In genomic region chr3:125519678-125520562, GRCh38 we compare ENCODE assay signal across 8 cellular contexts.
DNase-seq lines count a peak whose midpoint lies in the region; ATAC-seq and TF ChIP-seq lines count a peak whose summit lies in the region.

Gene SNX4 (minus strand): TSS chr3:125520202. CDS start chr3:125520172, 30 bp downstream.

- peak; percentile 83 for ATAC-seq in GM21528 (IDR thresholded peaks at IDR 0.05; ENCODE audit: low FRiP score, unreplicated experiment)

- H3K4me2 ChIP-seq in OCI-LY3 (ENCODE audit: low read length), result peak within 1 kb of the TSS; percentile 92

- H3K27ac ChIP-seq in OCI-LY3 (ENCODE audit: low read length), result peak within 1 kb of the TSS; percentile 40; the same call in 1 of the 2 replicates

- peak within 1 kb of the TSS; percentile 89 for H3K9ac ChIP-seq in OCI-LY3 (ENCODE audit: low read length)

- H3K9me3 ChIP-seq in OCI-LY3 (ENCODE audit: insufficient read depth, low read length), result no peaks in the 10 kb centered on the region

- H2AFZ ChIP-seq in OCI-LY3 (ENCODE audit: low read depth, low read length), result peak within 1 kb of the TSS; percentile 91

- peak; percentile 10; the same call in 1 of the 2 replicates for TF ChIP-seq CTCF in OCI-LY3 (IDR thresholded peaks at IDR 0.05; ENCODE audit: low read depth, low read length)

- peak within 1 kb of the TSS; percentile 90 for H3K4me3 ChIP-seq in OCI-LY3 (ENCODE audit: low read length)

- DNase-seq in DMS 273 (lab: John Stamatoyannopoulos, UW; ENCODE audit: unreplicated experiment), result peak; percentile 97
- peak; percentile 80 for DNase-seq in HuH-7.5 (ENCODE audit: low spot score)
- peak; percentile 78 for DNase-seq in activated T-cell treated with anti-CD3 and anti-CD28 coated beads for 1 hour (ENCODE audit: low read depth)
- DNase-seq in epidermal melanocyte (ENCODE audit: insufficient read length, low spot score), result peak; percentile 56
- peak; percentile 83 for DNase-seq in middle frontal gyrus (ENCODE audit: extremely low spot score, low spot score)
- peak; percentile 66 to 77 for DNase-seq in stimulated activated CD8-positive, alpha-beta memory T cell treated with anti-CD3 and anti-CD28 coated beads, Interleukin-2, amount 100 ng/mL, for 1 hour (ENCODE audit: low read depth in 2 of 2)

- H3K4me1 ChIP-seq in OCI-LY3 (ENCODE audit: low read length), result peaks cover 35% of the 10 kb centered on the region

- no peaks in the 10 kb centered on the region for H4K20me1 ChIP-seq in OCI-LY3 (ENCODE audit: insufficient read depth, low read length)

- peaks cover 9% of the 10 kb centered on the region for H3K36me3 ChIP-seq in OCI-LY3 (replicated peaks; ENCODE audit: low read depth, low read length)

- peaks cover 46% of the 10 kb centered on the region for H3K79me2 ChIP-seq in OCI-LY3 (ENCODE audit: low read length)

- no peaks in the 10 kb centered on the region for H3K27me3 ChIP-seq in OCI-LY3 (ENCODE audit: low read depth, low read length)

Comparison
In these comparisons a context has a peak if more than half of its experiments do, and no peak if none do; other contexts are left out.
1. Peak in every context shown above with its lines: DNase-seq, ATAC-seq, H3K4me3 ChIP-seq and H3K27ac ChIP-seq.